In the genomic region with DNA sequence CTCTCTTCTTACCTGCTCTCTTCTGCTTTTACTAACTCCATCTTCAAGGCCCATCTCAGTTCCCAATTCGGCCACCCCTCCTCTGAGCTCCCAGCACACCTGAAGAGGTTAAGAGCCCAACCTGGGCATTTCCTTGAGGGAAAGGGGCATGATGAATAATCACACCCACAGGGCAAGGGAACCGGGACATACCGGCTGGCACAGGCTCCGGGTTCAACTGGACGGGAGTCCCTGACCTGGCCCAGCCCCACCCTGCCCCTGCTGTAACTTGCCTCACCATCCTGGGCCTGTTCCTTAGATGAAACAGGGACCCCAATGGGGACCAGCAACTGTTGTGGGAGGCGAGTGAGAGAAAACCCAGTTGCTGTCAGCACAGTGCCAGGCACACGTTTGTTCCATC, we compare ENCODE assay signal across 15 cellular contexts. TPM values are rescaled to one million over a fixed set of nuclear protein-coding genes. Genes with fewer than 3 reads are reported as not detected.
DNase-seq lines count a peak whose midpoint lies in the region; TF ChIP-seq lines count a peak whose summit lies in the region.
"Had no signal": no experiment of that assay in that cellular context is flagged by ENCODE, and none has a peak within 500 bp of the region (broad histone marks: within the 10 kb centered on the region; RNA-seq: fewer than 3 reads in every experiment).

No MANE protein-coding gene starts in this region.

- no peak for TF ChIP-seq CTCF in OCI-LY3 (IDR thresholded peaks at IDR 0.05; ENCODE audit: low read depth, low read length)
- TF ChIP-seq CTCF in right atrium auricular region (IDR thresholded peaks at IDR 0.05), result no peak
- TF ChIP-seq CTCF in spleen (IDR thresholded peaks at IDR 0.05 in 8 of 11, conservative IDR thresholded peaks at IDR 0.05 in 3 of 11), result no peak

- peaks cover 39% of the 10 kb centered on the region for H3K4me1 ChIP-seq in OCI-LY3 (ENCODE audit: low read length)
- H3K4me1 ChIP-seq in right atrium auricular region, result peaks cover 0 to 95% of the 10 kb centered on the region in 2 donors
- peaks cover 19 to 85% (median 55%) of the 10 kb centered on the region in 6 donors for H3K4me1 ChIP-seq in spleen

- TF ChIP-seq POLR2A in spleen (IDR thresholded peaks at IDR 0.05), result no peak

- intact Hi-C loops in activated CD4-positive, alpha-beta T cell treated with anti-CD3 and anti-CD28 coated beads, Interleukin-2, amount 10 ng/mL, durations not matched to agents 24 days and 14 days (cut with micrococcal nuclease), result loop anchor here (1.0 kb wide), 1 partner anchor 9 kb away; a partner anchor contains a TSS
- intact Hi-C loops in spleen (cut with DNase I; ENCODE audit: low total_unique reads), result no loop called here

- peak overlapping the region; percentile 36; the same call in 1 of the 2 replicates for H3K9ac ChIP-seq in OCI-LY3 (ENCODE audit: low read length)

- H3K9me3 Mint-ChIP-seq in activated CD4-positive, alpha-beta T cell treated with anti-CD3 and anti-CD28 coated beads, Interleukin-2, amount 10 ng/mL, durations not matched to agents 24 days and 14 days, result no peaks in the 10 kb centered on the region

- H3K4me3 Mint-ChIP-seq in activated CD4-positive, alpha-beta T cell treated with anti-CD3 and anti-CD28 coated beads, Interleukin-2, amount 10 ng/mL, durations not matched to agents 24 days and 14 days, result peak overlapping the region; percentile 45

- peaks cover 9% of the 10 kb centered on the region for H3K4me1 Mint-ChIP-seq in activated CD4-positive, alpha-beta T cell treated with anti-CD3 and anti-CD28 coated beads, Interleukin-2, amount 10 ng/mL, durations not matched to agents 24 days and 14 days

- no peaks in the 10 kb centered on the region for H3K36me3 ChIP-seq in OCI-LY3 (replicated peaks; ENCODE audit: low read depth, low read length)
- no peaks in the 10 kb centered on the region for H3K36me3 ChIP-seq in right atrium auricular region
- no peaks in the 10 kb centered on the region for H3K36me3 ChIP-seq in spleen

- no peaks in the 10 kb centered on the region for H3K27me3 Mint-ChIP-seq in activated CD4-positive, alpha-beta T cell treated with anti-CD3 and anti-CD28 coated beads, Interleukin-2, amount 10 ng/mL, durations not matched to agents 24 days and 14 days

- 72 to 79% (median 76%) methylated on average over 7 of the region's 7 CpGs for WGBS in spleen, 5 donors

- no peak for DNase-seq in activated CD4-positive, alpha-beta T cell treated with anti-CD3 and anti-CD28 coated beads, Interleukin-2, amount 10 ng/mL, durations not matched to agents 24 days and 14 days
- no peak for DNase-seq in activated CD4-positive, alpha-beta T cell treated with anti-CD3 and anti-CD28 coated beads for 48 hours
- no peak for DNase-seq in right atrium auricular region (ENCODE audit: low spot score)
- no peak for DNase-seq in spleen
- DNase-seq in stimulated activated naive CD4-positive, alpha-beta T cell treated with Interleukin-2 at 50 U/mL for 16 hours (lab: John Stamatoyannopoulos, UW), result no peak
- DNase-seq in COLO668 (lab: John Stamatoyannopoulos, UW; ENCODE audit: unreplicated experiment), result no peak
- DNase-seq in activated effector memory CD4-positive, alpha-beta T cell treated with anti-CD3 and anti-CD28 coated beads, Interleukin-2, amount 50 U/mL, for 16 hours, result no peak
- DNase-seq: foreskin melanocyte, NCI-H1417, NCI-H526, occipital lobe, substantia nigra had no signal

- H3K9me3 ChIP-seq in OCI-LY3 (ENCODE audit: insufficient read depth, low read length) (no peaks in the 10 kb centered on the region), right atrium auricular region (no peaks in the 10 kb centered on the region), spleen (no peaks in the 10 kb centered on the region)

- no peaks in the 10 kb centered on the region for H3K36me3 Mint-ChIP-seq in activated CD4-positive, alpha-beta T cell treated with anti-CD3 and anti-CD28 coated beads, Interleukin-2, amount 10 ng/mL, durations not matched to agents 24 days and 14 days (ENCODE audit: low read depth)

- H3K27me3 ChIP-seq in OCI-LY3 (ENCODE audit: low read depth, low read length), result no peaks in the 10 kb centered on the region
- no peaks in the 10 kb centered on the region for H3K27me3 ChIP-seq in right atrium auricular region
- no peaks in the 10 kb centered on the region for H3K27me3 ChIP-seq in spleen (replicated peaks in 1 of 7)

- no peaks in the 10 kb centered on the region for H4K20me1 ChIP-seq in OCI-LY3 (ENCODE audit: insufficient read depth, low read length)

- H3K4me3 ChIP-seq in OCI-LY3 (ENCODE audit: low read length) (peak overlapping the region; percentile 62), right atrium auricular region (no peak overlapping the region), spleen (peak overlapping the region in 1 of 8 donors; percentile 52)

- H3K27ac ChIP-seq in OCI-LY3 (ENCODE audit: low read length), result peak overlapping the region; percentile 68
- H3K27ac ChIP-seq in right atrium auricular region, result peak overlapping the region; percentile 72 to 75
- peak overlapping the region; percentile 48 to 81 (median 72) for H3K27ac ChIP-seq in spleen

- H3K4me2 ChIP-seq in OCI-LY3 (ENCODE audit: low read length), result peak overlapping the region; percentile 93

- no peak overlapping the region for H2AFZ ChIP-seq in OCI-LY3 (ENCODE audit: low read depth, low read length)

- H3K79me2 ChIP-seq in OCI-LY3 (ENCODE audit: low read length), result no peaks in the 10 kb centered on the region

- peak overlapping the region; percentile 73 for H3K27ac Mint-ChIP-seq in activated CD4-positive, alpha-beta T cell treated with anti-CD3 and anti-CD28 coated beads, Interleukin-2, amount 10 ng/mL, durations not matched to agents 24 days and 14 days

RNA-seq across cellular contexts. Expression of a gene that starts 8.5 kb away (rescaled TPM):
- total RNA-seq in activated CD4-positive, alpha-beta T cell treated with anti-CD3 and anti-CD28 coated beads, Interleukin-2, amount 10 ng/mL, durations not matched to agents 24 days and 14 days, result 6.7 TPM in 2 replicates
- total RNA-seq in right atrium auricular region (10 to 100 TPM; 17.1 to 17.7 TPM), spleen (10 to 100 TPM in 4 of 7 donors, 1 to 10 TPM in 3; 6.0 to 12.4 (median 11.3) TPM)
- polyA plus RNA-seq in spleen, result 1 to 10 TPM; 1.6 to 6.5 (median 1.9) TPM

RNA-seq across cellular contexts. Expression of a gene that starts 49.4 kb away (rescaled TPM):
- total RNA-seq in activated CD4-positive, alpha-beta T cell treated with anti-CD3 and anti-CD28 coated beads, Interleukin-2, amount 10 ng/mL, durations not matched to agents 24 days and 14 days, result not detected in 2 replicates
- 1 to 10 TPM; 1.8 to 2.4 TPM for total RNA-seq in right atrium auricular region
- 1 to 10 TPM; 1.8 to 4.2 (median 2.8) TPM for total RNA-seq in spleen
- under 1 TPM; 0.43 to 0.67 (median 0.64) TPM for polyA plus RNA-seq in spleen
- total RNA-seq: A172, HT-29 had no signal
